24 cellular contexts compared by ENCODE assay signal in the genomic region with DNA sequence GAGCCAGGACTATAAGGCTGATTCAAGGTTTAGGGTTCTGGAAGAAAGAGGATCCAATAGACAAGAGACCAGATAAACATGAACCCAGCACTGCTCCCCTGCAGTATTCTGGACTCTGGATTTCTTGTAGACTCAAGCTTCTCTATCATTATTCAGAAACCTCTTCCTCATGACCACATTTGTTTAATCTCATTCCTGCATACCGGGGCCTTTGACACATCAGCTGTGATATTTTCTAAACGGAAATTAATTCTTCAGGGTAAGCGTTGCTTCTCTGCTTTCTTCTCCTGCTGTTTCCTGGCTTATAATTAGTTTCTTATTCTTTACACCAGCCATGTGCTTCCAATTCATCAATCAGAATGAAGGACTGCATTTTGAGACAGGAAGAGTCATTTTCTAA.
DNase-seq lines count a peak whose midpoint lies in the region; ATAC-seq and TF ChIP-seq lines count a peak whose summit lies in the region.
"Had no signal": no experiment of that assay in that cellular context is flagged by ENCODE, and none has a peak within 500 bp of the region (broad histone marks: within the 10 kb centered on the region; RNA-seq: fewer than 3 reads in every experiment).

No MANE protein-coding gene starts in this region.

- intact Hi-C loops in left cardiac atrium (cut with DNase I), result no loop called here

- H3K4me1 ChIP-seq in MM.1S (ENCODE audit: low read length), result no peaks in the 10 kb centered on the region
- H3K4me1 ChIP-seq: A549 had no signal

- H3K9me3 ChIP-seq in MM.1S (replicated peaks; ENCODE audit: insufficient read depth, low read length), result no peaks in the 10 kb centered on the region
- H3K9me3 ChIP-seq: neutrophil had no signal

- no peaks in the 10 kb centered on the region for H3K36me3 ChIP-seq in MM.1S (replicated peaks; ENCODE audit: insufficient read depth, low read length)
- H3K36me3 ChIP-seq: neutrophil had no signal

- ATAC-seq in activated naive CD8-positive, alpha-beta T cell treated with anti-CD3 and anti-CD28 coated beads, Interleukin-2, amount 10 ng/mL, durations not matched to agents 7 days and 5 days (ENCODE audit: low read depth), result no peak
- ATAC-seq in central memory CD8-positive, alpha-beta T cell (replicated peaks; ENCODE audit: extremely low read depth, poor library complexity, severe bottlenecking), result no peak
- no peak for ATAC-seq in GM19467 (IDR thresholded peaks at IDR 0.05; ENCODE audit: unreplicated experiment)
- ATAC-seq in left cardiac atrium, result no peak
- ATAC-seq: A549; activated CD8-positive, alpha-beta T cell treated with anti-CD3 and anti-CD28 coated beads, Interleukin-2, amount 10 ng/mL, durations not matched to agents 7 days and 5 days; activated T-cell treated with anti-CD3 and anti-CD28 coated beads, Interleukin-2, amount 50 U/mL, for 4 hours had no signal

- no peak for TF ChIP-seq CTCF in MM.1S (IDR thresholded peaks at IDR 0.05; ENCODE audit: low read length)

- DNase-seq in activated naive CD8-positive, alpha-beta T cell treated with anti-CD3 and anti-CD28 coated beads, Interleukin-2, amount 10 ng/mL, durations not matched to agents 7 days and 5 days, result no peak
- no peak for DNase-seq in activated naive CD8-positive, alpha-beta T cell treated with anti-CD3 and anti-CD28 coated beads for 36 hours
- no peak for DNase-seq in MM.1S
- DNase-seq in central memory CD8-positive, alpha-beta T cell (ENCODE audit: low spot score in 2 of 2), result no peak
- no peak for DNase-seq in left cardiac atrium
- no peak for DNase-seq in mesenteric fat pad (ENCODE audit: low spot score)
- DNase-seq in SHP77 (lab: John Stamatoyannopoulos, UW), result no peak
- DNase-seq: activated CD8-positive, alpha-beta T cell treated with anti-CD3 and anti-CD28 coated beads, Interleukin-2, amount 10 ng/mL, durations not matched to agents 7 days and 5 days; activated naive CD4-positive, alpha-beta T cell treated with Interleukin-2 at 50 U/mL for 16 hours; activated T-cell treated with anti-CD3 and anti-CD28 coated beads, Interleukin-2, amount 50 U/mL, for 4 hours; aorta; central memory CD4-positive, alpha-beta T cell; glutamatergic neuron; mammary epithelial cell; NCI-H1417; NCI-H2081 treated with DMSO at 0.1 percent for 48 hours; NCI-H446 treated with DMSO at 0.1 percent for 48 hours; T-helper 9 cell had no signal

- no peak overlapping the region for H3K4me3 ChIP-seq in MM.1S (ENCODE audit: low read length)
- H3K4me3 ChIP-seq: A549 had no signal

- H3K9ac ChIP-seq in MM.1S (ENCODE audit: low read length), result no peak overlapping the region

- no peaks in the 10 kb centered on the region for H3K27me3 Mint-ChIP-seq in activated naive CD8-positive, alpha-beta T cell treated with anti-CD3 and anti-CD28 coated beads, Interleukin-2, amount 10 ng/mL, durations not matched to agents 7 days and 5 days
- H3K27me3 Mint-ChIP-seq in activated naive CD8-positive, alpha-beta T cell treated with anti-CD3 and anti-CD28 coated beads for 36 hours, result no peaks in the 10 kb centered on the region
- no peaks in the 10 kb centered on the region for H3K27me3 Mint-ChIP-seq in central memory CD8-positive, alpha-beta T cell

- no peak overlapping the region for H2AFZ ChIP-seq in MM.1S (ENCODE audit: low read length)

- POLR2A ChIA-PET in activated naive CD8-positive, alpha-beta T cell treated with anti-CD3 and anti-CD28 coated beads, Interleukin-2, amount 10 ng/mL, durations not matched to agents 7 days and 5 days (lab: Charles Lee), result interaction anchor here (0.6 kb wide), 1 partner anchor 53 kb away, joined by 3 read pairs; no protein-coding TSS in a partner anchor

- no peaks in the 10 kb centered on the region for H3K9me2 ChIP-seq in MM.1S (replicated peaks; ENCODE audit: insufficient read depth, low read length)

- H3K27ac Mint-ChIP-seq in activated naive CD8-positive, alpha-beta T cell treated with anti-CD3 and anti-CD28 coated beads, Interleukin-2, amount 10 ng/mL, durations not matched to agents 7 days and 5 days, result peak overlapping the region; percentile 68
- no peak overlapping the region for H3K27ac Mint-ChIP-seq in activated naive CD8-positive, alpha-beta T cell treated with anti-CD3 and anti-CD28 coated beads for 36 hours
- no peak overlapping the region for H3K27ac Mint-ChIP-seq in central memory CD8-positive, alpha-beta T cell (ENCODE audit: low read depth)
- H3K27ac Mint-ChIP-seq: IgD-negative memory B cell, type B pancreatic cell had no signal

- no peaks in the 10 kb centered on the region for H3K9me3 Mint-ChIP-seq in activated naive CD8-positive, alpha-beta T cell treated with anti-CD3 and anti-CD28 coated beads, Interleukin-2, amount 10 ng/mL, durations not matched to agents 7 days and 5 days
- H3K9me3 Mint-ChIP-seq in activated naive CD8-positive, alpha-beta T cell treated with anti-CD3 and anti-CD28 coated beads for 36 hours, result no peaks in the 10 kb centered on the region
- no peaks in the 10 kb centered on the region for H3K9me3 Mint-ChIP-seq in central memory CD8-positive, alpha-beta T cell
- H3K9me3 Mint-ChIP-seq: activated T-cell treated with anti-CD3 and anti-CD28 coated beads, Interleukin-2, amount 50 U/mL, for 4 hours; IgD-negative memory B cell; type B pancreatic cell had no signal

- H3K27ac ChIP-seq in MM.1S (ENCODE audit: low read length), result no peak overlapping the region
- H3K27ac ChIP-seq: A549, C4-2B, neutrophil had no signal

- H3K79me2 ChIP-seq in MM.1S (ENCODE audit: low read length), result no peaks in the 10 kb centered on the region

- H3K4me1 Mint-ChIP-seq in activated naive CD8-positive, alpha-beta T cell treated with anti-CD3 and anti-CD28 coated beads, Interleukin-2, amount 10 ng/mL, durations not matched to agents 7 days and 5 days, result peaks cover 27% of the 10 kb centered on the region
- H3K4me1 Mint-ChIP-seq in activated naive CD8-positive, alpha-beta T cell treated with anti-CD3 and anti-CD28 coated beads for 36 hours, result peaks cover 33% of the 10 kb centered on the region
- peaks cover 48% of the 10 kb centered on the region for H3K4me1 Mint-ChIP-seq in central memory CD8-positive, alpha-beta T cell
- H3K4me1 Mint-ChIP-seq: IgD-negative memory B cell had no signal

- peak overlapping the region; percentile 32 for H3K4me3 Mint-ChIP-seq in activated naive CD8-positive, alpha-beta T cell treated with anti-CD3 and anti-CD28 coated beads, Interleukin-2, amount 10 ng/mL, durations not matched to agents 7 days and 5 days
- no peak overlapping the region for H3K4me3 Mint-ChIP-seq in activated naive CD8-positive, alpha-beta T cell treated with anti-CD3 and anti-CD28 coated beads for 36 hours
- H3K4me3 Mint-ChIP-seq in central memory CD8-positive, alpha-beta T cell, result peak overlapping the region; percentile 49
- H3K4me3 Mint-ChIP-seq: activated CD8-positive, alpha-beta T cell treated with anti-CD3 and anti-CD28 coated beads, Interleukin-2, amount 10 ng/mL, durations not matched to agents 7 days and 5 days; activated T-cell treated with anti-CD3 and anti-CD28 coated beads, Interleukin-2, amount 50 U/mL, for 4 hours; IgD-negative memory B cell; type B pancreatic cell had no signal

- H3K4me2 ChIP-seq in MM.1S (ENCODE audit: low read depth, low read length), result 0 out of 2 replicates have a peak overlapping the region, but pooled peaks have one; percentile 3
- H3K4me2 ChIP-seq: A549 had no signal

- H4K20me1 ChIP-seq in MM.1S (ENCODE audit: insufficient read depth, low read length), result no peaks in the 10 kb centered on the region

- no peaks in the 10 kb centered on the region for H3K27me3 ChIP-seq in MM.1S (replicated peaks; ENCODE audit: insufficient read depth, low read length)
- H3K27me3 ChIP-seq: neutrophil had no signal

- H3F3A ChIP-seq in MM.1S (ENCODE audit: insufficient read depth, low read length), result no peaks in the 10 kb centered on the region

- H3K36me3 Mint-ChIP-seq in activated naive CD8-positive, alpha-beta T cell treated with anti-CD3 and anti-CD28 coated beads, Interleukin-2, amount 10 ng/mL, durations not matched to agents 7 days and 5 days, result no peaks in the 10 kb centered on the region
- peaks cover 1% of the 10 kb centered on the region for H3K36me3 Mint-ChIP-seq in activated naive CD8-positive, alpha-beta T cell treated with anti-CD3 and anti-CD28 coated beads for 36 hours
- H3K36me3 Mint-ChIP-seq in central memory CD8-positive, alpha-beta T cell (ENCODE audit: insufficient read depth), result peaks cover 18% of the 10 kb centered on the region
- H3K36me3 Mint-ChIP-seq: IgD-negative memory B cell, type B pancreatic cell had no signal
